ENCODE assay signal across 18 cellular contexts in genomic region chr9:116939605-116940004, GRCh38.
DNase-seq lines count a peak whose midpoint lies in the region; ATAC-seq and TF ChIP-seq lines count a peak whose summit lies in the region.
"Had no signal": no experiment of that assay in that cellular context is flagged by ENCODE, and none has a peak within 500 bp of the region (broad histone marks: within the 10 kb centered on the region; RNA-seq: fewer than 3 reads in every experiment).

No MANE protein-coding gene starts in this region.

- no peak overlapping the region for H2AK5ac ChIP-seq in IMR-90 (ENCODE audit: low read depth, low read length)

- H3K18ac ChIP-seq in IMR-90 (ENCODE audit: low read depth, low read length), result no peak overlapping the region

- no peak overlapping the region for H2BK20ac ChIP-seq in IMR-90 (ENCODE audit: low read depth, low read length)

- no peak for TF ChIP-seq CTCF in IMR-90 (conservative IDR thresholded peaks at IDR 0.05; ENCODE audit: low read depth, low read length)

- dilution Hi-C loops in IMR-90 (cut with HindIII; ENCODE audit: low sequenced_read_pairs, unreplicated experiment), result no loop called here

- H3K56ac ChIP-seq in IMR-90 (ENCODE audit: extremely low read depth, insufficient read depth, low read length), result no peak overlapping the region

- no peaks in the 10 kb centered on the region for H3K27me3 ChIP-seq in IMR-90 (ENCODE audit: control insufficient read depth, insufficient read depth, low read length)
- H3K27me3 ChIP-seq: transverse colon had no signal

- H2AFZ ChIP-seq in IMR-90 (replicated peaks; ENCODE audit: low read length, poor library complexity), result no peak overlapping the region

- H3K9ac ChIP-seq in IMR-90 (ENCODE audit: low read depth, low read length), result no peak overlapping the region

- CTCF ChIA-PET in IMR-90 (lab: Yijun Ruan, JAX), result interaction anchor here (0.6 kb wide), 1 partner anchor 49 kb away, joined by 3 read pairs; no protein-coding TSS in a partner anchor

- DNase-seq in IMR-90 (peak; percentile 89), iris pigment epithelial cell (ENCODE audit: low read depth) (peak; percentile 6), NCI-H69 (lab: John Stamatoyannopoulos, UW) (no peak), NOMO-1 (lab: John Stamatoyannopoulos, UW; ENCODE audit: unreplicated experiment in 2 of 2) (no peak)
- no peak for DNase-seq in stimulated activated CD4-positive, alpha-beta T cell treated with anti-CD3 and anti-CD28 coated beads, Interleukin-15, amount 100 ng/mL, for 24 hours
- DNase-seq: activated CD4-positive, alpha-beta T cell treated with anti-CD3 and anti-CD28 coated beads for 36 hours; activated naive CD4-positive, alpha-beta T cell treated with anti-CD3 and anti-CD28 coated beads, Interleukin-2, amount 50 U/mL, for 16 hours; DND-41; HFFc6; NCI-H2081 treated with DMSO at 0.1 percent for 48 hours; NCI-H82; Right ventricle myocardium superior; stimulated activated CD8-positive, alpha-beta memory T cell treated with anti-CD3 and anti-CD28 coated beads, Interleukin-4, amount 100 ng/mL, for 48 hours; transverse colon had no signal

- no peak overlapping the region for H3K4me2 ChIP-seq in IMR-90 (ENCODE audit: low read depth, low read length)

- H2BK120ac ChIP-seq in IMR-90 (ENCODE audit: low read depth, low read length), result no peak overlapping the region

- in situ Hi-C loops in IMR-90 (cut with MboI; ENCODE audit: low sequenced_read_pairs), result no loop called here

- H2BK5ac ChIP-seq in IMR-90 (ENCODE audit: low read depth, low read length, poor library complexity, severe bottlenecking), result peak overlapping the region; percentile 38

- 0 out of 2 replicates have a peak overlapping the region, but pooled peaks have one; percentile 19 for H3K4ac ChIP-seq in IMR-90 (ENCODE audit: low read depth, low read length)

- H4K20me1 ChIP-seq in IMR-90 (ENCODE audit: insufficient read depth, low read length), result no peaks in the 10 kb centered on the region

- no peak overlapping the region for H3K4me3 ChIP-seq in IMR-90 (ENCODE audit: insufficient read depth, low read depth, low read length)
- H3K4me3 ChIP-seq: lung, transverse colon had no signal

- no peak overlapping the region for H4K91ac ChIP-seq in IMR-90 (ENCODE audit: insufficient read depth, low read depth, low read length)

- H2AK9ac ChIP-seq in IMR-90 (replicated peaks; ENCODE audit: low read depth, low read length, poor library complexity), result no peak overlapping the region

- POLR2A ChIA-PET in IMR-90 (lab: Charles Lee; ENCODE audit: unreplicated experiment), result no interaction called here

- H3K27ac ChIP-seq in IMR-90 (ENCODE audit: insufficient read depth, low read length), result no peak overlapping the region
- H3K27ac ChIP-seq: transverse colon had no signal

- H3K4me1 ChIP-seq in IMR-90 (ENCODE audit: control insufficient read depth, insufficient read depth, low read length), result peaks cover 2% of the 10 kb centered on the region; the same call in 1 of the 2 replicates
- H3K4me1 ChIP-seq: transverse colon had no signal

- H3K9me1 ChIP-seq in IMR-90 (ENCODE audit: insufficient read depth, low read length), result peaks cover 2% of the 10 kb centered on the region; the same call in 1 of the 2 replicates

- no peaks in the 10 kb centered on the region for H3K9me3 ChIP-seq in IMR-90 (ENCODE audit: control insufficient read depth, insufficient read depth, low read length)
- H3K9me3 ChIP-seq: transverse colon had no signal

- H4K8ac ChIP-seq in IMR-90 (ENCODE audit: low read depth in 2 of 2, low read length in 2 of 2), result no peak overlapping the region

- no peak overlapping the region for H3K14ac ChIP-seq in IMR-90 (replicated peaks; ENCODE audit: low read depth, low read length)

- H3K79me1 ChIP-seq in IMR-90 (ENCODE audit: low read depth in 1 of 2, low read length in 2 of 2), result no peaks in the 10 kb centered on the region

- H3K36me3 ChIP-seq in IMR-90 (ENCODE audit: control insufficient read depth, insufficient read depth, low read length), result no peaks in the 10 kb centered on the region
- H3K36me3 ChIP-seq: transverse colon had no signal

- intact Hi-C loops in IMR-90 (cut with micrococcal nuclease), result no loop called here

- 7% methylated on average over 3 of the region's 3 CpGs; no CpG with 5 or more reads in 1 of the 2 experiments for WGBS in IMR-90 (ENCODE audit: extremely low coverage in 2 of 2, insufficient read length in 1 of 2), 2 experiments

- no TSS peak for BruUV-seq in IMR-90 (replicated peaks; lab: Mats Ljungman, UMichigan)

- H2BK15ac ChIP-seq in IMR-90 (ENCODE audit: low read depth, low read length), result no peak overlapping the region

- TF ChIP-seq POLR2A in IMR-90 (IDR thresholded peaks at IDR 0.05; ENCODE audit: low read depth, low read length), result no peak

- H3K23ac ChIP-seq in IMR-90 (ENCODE audit: low read depth, low read length), result no peak overlapping the region

- ATAC-seq in GM18519 (IDR thresholded peaks at IDR 0.05; ENCODE audit: low FRiP score, unreplicated experiment) (peak; percentile 37), HG02759 (IDR thresholded peaks at IDR 0.05; ENCODE audit: unreplicated experiment) (peak; percentile 48), IMR-90 (ENCODE audit: low read depth) (no peak)
- ATAC-seq in activated CD4-positive, CD25-positive, alpha-beta regulatory T cell treated with anti-CD3 and anti-CD28 coated beads, Interleukin-2, amount 50 U/mL, for 24 hours, result no peak
- ATAC-seq: activated CD4-positive, alpha-beta T cell treated with anti-CD3 and anti-CD28 coated beads for 36 hours had no signal

- no peak overlapping the region for H4K5ac ChIP-seq in IMR-90 (ENCODE audit: low read depth, low read length)

- TF ChIP-seq RAD21 in IMR-90 (IDR thresholded peaks at IDR 0.05; ENCODE audit: low read length), result no peak

TF ChIP-seq in IMR-90, 13 proteins besides CTCF, POLR2A, EP300 and RAD21:
- no peak for TF ChIP-seq FOS (IDR thresholded peaks at IDR 0.05; ENCODE audit: low read depth, low read length)
- TF ChIP-seq NFE2L2 (IDR thresholded peaks at IDR 0.05; ENCODE audit: low read depth, low read length), result peak; percentile 53; the same call in 1 of the 2 replicates
- TF ChIP-seq MAFK (IDR thresholded peaks at IDR 0.05; ENCODE audit: low read depth, low read length), result no peak
- no peak for TF ChIP-seq CHD1 (IDR thresholded peaks at IDR 0.05; ENCODE audit: low read depth, low read length)
- no peak for TF ChIP-seq BHLHE40 (IDR thresholded peaks at IDR 0.05; ENCODE audit: low read depth, low read length)
- TF ChIP-seq SMC3 (IDR thresholded peaks at IDR 0.05; ENCODE audit: low read depth, low read length), result no peak
- no peak for TF ChIP-seq MAZ (IDR thresholded peaks at IDR 0.05; ENCODE audit: borderline replicate concordance, low read depth, low read length)
- TF ChIP-seq, protein P1, sequence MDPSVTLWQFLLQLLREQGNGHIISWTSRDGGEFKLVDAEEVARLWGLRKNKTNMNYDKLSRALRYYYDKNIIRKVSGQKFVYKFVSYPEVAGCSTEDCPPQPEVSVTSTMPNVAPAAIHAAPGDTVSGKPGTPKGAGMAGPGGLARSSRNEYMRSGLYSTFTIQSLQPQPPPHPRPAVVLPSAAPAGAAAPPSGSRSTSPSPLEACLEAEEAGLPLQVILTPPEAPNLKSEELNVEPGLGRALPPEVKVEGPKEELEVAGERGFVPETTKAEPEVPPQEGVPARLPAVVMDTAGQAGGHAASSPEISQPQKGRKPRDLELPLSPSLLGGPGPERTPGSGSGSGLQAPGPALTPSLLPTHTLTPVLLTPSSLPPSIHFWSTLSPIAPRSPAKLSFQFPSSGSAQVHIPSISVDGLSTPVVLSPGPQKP (IDR thresholded peaks at IDR 0.05; ENCODE audit: borderline replicate concordance, low read depth, low read length), result no peak
- TF ChIP-seq, protein P2, sequence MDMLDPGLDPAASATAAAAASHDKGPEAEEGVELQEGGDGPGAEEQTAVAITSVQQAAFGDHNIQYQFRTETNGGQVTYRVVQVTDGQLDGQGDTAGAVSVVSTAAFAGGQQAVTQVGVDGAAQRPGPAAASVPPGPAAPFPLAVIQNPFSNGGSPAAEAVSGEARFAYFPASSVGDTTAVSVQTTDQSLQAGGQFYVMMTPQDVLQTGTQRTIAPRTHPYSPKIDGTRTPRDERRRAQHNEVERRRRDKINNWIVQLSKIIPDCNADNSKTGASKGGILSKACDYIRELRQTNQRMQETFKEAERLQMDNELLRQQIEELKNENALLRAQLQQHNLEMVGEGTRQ (IDR thresholded peaks at IDR 0.05; ENCODE audit: low read depth, low read length), result no peak
- peak; percentile 55; the same call in 1 of the 2 replicates for TF ChIP-seq CEBPB (IDR thresholded peaks at IDR 0.05; ENCODE audit: low read depth, low read length)

Comparison
In these comparisons a context has a peak if more than half of its experiments do, and no peak if none do; other contexts are left out.
1. ATAC-seq: peak in GM18519 (single experiment) and HG02759 (single experiment); none in IMR-90 (single experiment) and activated CD4-positive, CD25-positive, alpha-beta regulatory T cell treated with anti-CD3 and anti-CD28 coated beads, Interleukin-2, amount 50 U/mL, for 24 hours (0 of 2).
2. DNase-seq: peak in IMR-90 (single experiment) and iris pigment epithelial cell (single experiment); none in stimulated activated CD4-positive, alpha-beta T cell treated with anti-CD3 and anti-CD28 coated beads, Interleukin-15, amount 100 ng/mL, for 24 hours (single experiment), NCI-H69 (single experiment) and NOMO-1 (0 of 2).